In the genomic region with DNA sequence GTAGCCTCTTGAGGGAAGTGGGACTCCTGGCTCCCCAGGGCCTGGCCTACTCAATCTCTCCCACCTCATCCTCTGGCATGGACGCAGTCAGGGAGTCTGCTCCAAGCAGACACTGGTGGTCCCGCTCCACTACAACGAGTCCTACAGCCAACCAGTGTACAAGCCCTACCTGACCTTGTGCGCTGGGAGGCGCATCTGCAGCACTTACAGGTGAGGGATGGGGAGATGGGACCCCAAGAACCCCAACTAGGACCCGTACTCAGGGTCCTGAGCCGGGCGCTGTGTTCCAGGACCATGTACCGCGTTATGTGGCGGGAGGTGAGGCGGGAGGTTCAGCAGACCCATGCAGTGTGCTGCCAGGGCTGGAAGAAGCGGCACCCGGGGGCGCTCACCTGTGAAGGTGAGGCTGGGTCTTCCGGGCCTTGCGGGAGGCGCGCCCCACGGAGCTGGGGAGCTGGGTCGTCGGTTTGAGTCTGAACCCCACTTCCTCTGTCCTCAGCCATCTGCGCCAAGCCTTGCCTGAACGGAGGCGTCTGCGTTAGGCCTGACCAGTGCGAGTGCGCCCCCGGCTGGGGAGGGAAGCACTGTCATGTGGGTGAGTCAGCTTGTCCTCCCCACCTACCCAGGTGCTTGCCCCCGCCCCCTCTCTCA, we compare ENCODE assay signal across 18 cellular contexts. TPM values are rescaled to one million over a fixed set of nuclear protein-coding genes. Genes with fewer than 3 reads are reported as not detected.
A peak's percentile ranks its signal among the peaks of the same experiment; 100 is the strongest.
DNase-seq lines count a peak whose midpoint lies in the region; ATAC-seq and TF ChIP-seq lines count a peak whose summit lies in the region.
"Had no signal": no experiment of that assay in that cellular context is flagged by ENCODE, and none has a peak within 500 bp of the region (broad histone marks: within the 10 kb centered on the region; RNA-seq: fewer than 3 reads in every experiment).

No MANE protein-coding gene starts in this region.

- H3K18ac ChIP-seq in IMR-90 (ENCODE audit: low read depth, low read length) = no peak overlapping the region
- H3K18ac ChIP-seq in neuronal stem cell (ENCODE audit: low read length) = peak overlapping the region; percentile 48

- no peaks in the 10 kb centered on the region for H3K9me3 ChIP-seq in DND-41 (ENCODE audit: insufficient read depth, low read length, severe bottlenecking)
- H3K9me3 ChIP-seq in IMR-90 (ENCODE audit: control insufficient read depth, insufficient read depth, low read length) = no peaks in the 10 kb centered on the region
- no peaks in the 10 kb centered on the region for H3K9me3 ChIP-seq in endodermal cell (ENCODE audit: control insufficient read depth, low read length)
- H3K9me3 ChIP-seq in neuronal stem cell (replicated peaks in 1 of 2; ENCODE audit: control insufficient read depth in 2 of 2, insufficient read depth in 1 of 2, low read depth in 1 of 2, low read length in 2 of 2) = no peaks in the 10 kb centered on the region
- H3K9me3 ChIP-seq in CD8-positive, alpha-beta T cell (ENCODE audit: low read length) = no peaks in the 10 kb centered on the region
- H3K9me3 ChIP-seq: left ventricle myocardium inferior, psoas muscle had no signal

- no peaks in the 10 kb centered on the region for H3K4me1 ChIP-seq in DND-41 (ENCODE audit: insufficient read depth, low read length)
- H3K4me1 ChIP-seq in IMR-90 (ENCODE audit: control insufficient read depth, insufficient read depth, low read length) = peaks cover 3% of the 10 kb centered on the region; the same call in 1 of the 2 replicates
- H3K4me1 ChIP-seq in endodermal cell (ENCODE audit: control insufficient read depth, insufficient read depth, low read length) = peaks cover 26% of the 10 kb centered on the region
- H3K4me1 ChIP-seq in neuronal stem cell (ENCODE audit: control insufficient read depth in 2 of 2, insufficient read depth in 1 of 2, low read depth in 1 of 2, low read length in 2 of 2) = peaks cover 0 to 32% of the 10 kb centered on the region in 2 donors
- no peaks in the 10 kb centered on the region for H3K4me1 ChIP-seq in CD8-positive, alpha-beta T cell (ENCODE audit: insufficient read depth, low read length)
- H3K4me1 ChIP-seq: psoas muscle had no signal

- H2BK15ac ChIP-seq in IMR-90 (ENCODE audit: low read depth, low read length) (no peak overlapping the region), neuronal stem cell (ENCODE audit: low read length) (peak overlapping the region; percentile 23)

- peak; percentile 17; the same call in 1 of the 2 replicates for TF ChIP-seq RAD21 in IMR-90 (IDR thresholded peaks at IDR 0.05; ENCODE audit: low read length)

- H2BK5ac ChIP-seq in IMR-90 (ENCODE audit: low read depth, low read length, poor library complexity, severe bottlenecking) (no peak overlapping the region), neuronal stem cell (ENCODE audit: low read length) (no peak overlapping the region)

- H3K4me3 ChIP-seq in DND-41 (ENCODE audit: low read depth in 1 of 2, low read length in 2 of 2) (no peak overlapping the region), IMR-90 (ENCODE audit: insufficient read depth, low read depth, low read length) (no peak overlapping the region), endodermal cell (ENCODE audit: low read length) (no peak overlapping the region), neuronal stem cell (ENCODE audit: low read length in 2 of 2) (no peak overlapping the region)
- no peak overlapping the region for H3K4me3 ChIP-seq in CD8-positive, alpha-beta T cell (ENCODE audit: low read depth, low read length)
- H3K4me3 ChIP-seq: left ventricle myocardium inferior, psoas muscle had no signal

- H3K4ac ChIP-seq in IMR-90 (ENCODE audit: low read depth, low read length) (no peak overlapping the region), neuronal stem cell (ENCODE audit: low read length) (no peak overlapping the region)

- H2BK12ac ChIP-seq in neuronal stem cell (ENCODE audit: low read length) = no peak overlapping the region

- 90% methylated on average over 10 of the region's 30 CpGs; no CpG with 5 or more reads in 1 of the 2 experiments for WGBS in IMR-90 (ENCODE audit: extremely low coverage in 2 of 2, insufficient read length in 1 of 2), 2 experiments
- 93 to 94% methylated on average over 14 to 30 of the region's 30 CpGs for WGBS in endodermal cell (ENCODE audit: insufficient coverage in 1 of 2, insufficient read length in 1 of 2), 2 experiments
- no CpG with 5 or more reads among the region's 30 CpGs for WGBS in neuronal stem cell (ENCODE audit: extremely low coverage in 2 of 2, insufficient read length in 2 of 2, insufficient replicate concordance in 1 of 2), 2 donors

- no peak overlapping the region for H4K5ac ChIP-seq in IMR-90 (ENCODE audit: low read depth, low read length)

- H4K8ac ChIP-seq in IMR-90 (ENCODE audit: low read depth in 2 of 2, low read length in 2 of 2) (no peak overlapping the region), neuronal stem cell (ENCODE audit: low read depth, low read length) (no peak overlapping the region)

- peaks cover 45% of the 10 kb centered on the region for H3K4me1 Mint-ChIP-seq in endodermal cell
- H3K4me1 Mint-ChIP-seq in activated T-cell treated with anti-CD3 and anti-CD28 coated beads, Interleukin-2, amount 50 U/mL, for 4 hours (ENCODE audit: low read depth) = no peaks in the 10 kb centered on the region
- H3K4me1 Mint-ChIP-seq in CD8-positive, alpha-beta T cell (ENCODE audit: low read depth) = peaks cover 9% of the 10 kb centered on the region

- H3K14ac ChIP-seq in IMR-90 (replicated peaks; ENCODE audit: low read depth, low read length) = no peak overlapping the region
- no peak overlapping the region for H3K14ac ChIP-seq in neuronal stem cell (ENCODE audit: low read length)

- peak overlapping the region; percentile 96 for H3K27ac Mint-ChIP-seq in endodermal cell
- H3K27ac Mint-ChIP-seq in CD8-positive, alpha-beta T cell = no peak overlapping the region
- H3K27ac Mint-ChIP-seq: stimulated activated naive CD8-positive, alpha-beta T cell treated with anti-CD3 and anti-CD28 coated beads, Interleukin-15, Interleukin-2, amounts not matched to agents 100 ng/mL and 50 ng/mL, for 24 hours had no signal

- peaks cover 9% of the 10 kb centered on the region for H3K9me1 ChIP-seq in IMR-90 (ENCODE audit: insufficient read depth, low read length)

- peak overlapping the region; percentile 72 for H2AK9ac ChIP-seq in IMR-90 (replicated peaks; ENCODE audit: low read depth, low read length, poor library complexity)

- H2BK20ac ChIP-seq in IMR-90 (ENCODE audit: low read depth, low read length) = no peak overlapping the region

- H2AFZ ChIP-seq in DND-41 (ENCODE audit: low read depth, low read length) (no peak overlapping the region), IMR-90 (replicated peaks; ENCODE audit: low read length, poor library complexity) (peak overlapping the region; percentile 61), neuronal stem cell (ENCODE audit: low read length) (no peak overlapping the region)

- no peak overlapping the region for H2BK120ac ChIP-seq in IMR-90 (ENCODE audit: low read depth, low read length)
- H2BK120ac ChIP-seq in neuronal stem cell (ENCODE audit: low read depth, low read length) = peak overlapping the region; percentile 22

- no TSS peak for BruUV-seq in IMR-90 (replicated peaks; lab: Mats Ljungman, UMichigan)

- CTCF ChIA-PET in IMR-90 (lab: Yijun Ruan, JAX) = no interaction called here
- CTCF ChIA-PET in CD8-positive, alpha-beta T cell (lab: Charles Lee) = interaction anchor here (1.5 kb wide), 1 partner anchor 12 kb away, joined by 3 read pairs; no protein-coding TSS in a partner anchor

- H3K27ac ChIP-seq in DND-41 (ENCODE audit: low read length) = no peak overlapping the region; the same call in 1 of the 2 replicates
- H3K27ac ChIP-seq in IMR-90 (ENCODE audit: insufficient read depth, low read length) = no peak overlapping the region
- peak overlapping the region; percentile 50 for H3K27ac ChIP-seq in endodermal cell (ENCODE audit: low read depth, low read length)
- H3K27ac ChIP-seq in neuronal stem cell (replicated peaks; ENCODE audit: low read length) = peak overlapping the region; percentile 25
- no peak overlapping the region for H3K27ac ChIP-seq in CD8-positive, alpha-beta T cell (ENCODE audit: low read depth, low read length)
- H3K27ac ChIP-seq: left ventricle myocardium inferior, psoas muscle had no signal

- peaks cover 79% of the 10 kb centered on the region for H3K36me3 Mint-ChIP-seq in endodermal cell (ENCODE audit: low read depth)
- peaks cover 19% of the 10 kb centered on the region for H3K36me3 Mint-ChIP-seq in activated T-cell treated with anti-CD3 and anti-CD28 coated beads, Interleukin-2, amount 50 U/mL, for 4 hours (ENCODE audit: insufficient read depth)
- H3K36me3 Mint-ChIP-seq in CD8-positive, alpha-beta T cell = peaks cover 66% of the 10 kb centered on the region

- no peak overlapping the region for H2AK5ac ChIP-seq in IMR-90 (ENCODE audit: low read depth, low read length)
- H2AK5ac ChIP-seq in neuronal stem cell (ENCODE audit: low read depth, low read length) = peak overlapping the region; percentile 76

- H3K56ac ChIP-seq in IMR-90 (ENCODE audit: extremely low read depth, insufficient read depth, low read length) = no peak overlapping the region

- peak; percentile 24 for DNase-seq in DND-41
- no peak for DNase-seq in IMR-90
- DNase-seq in endodermal cell = peak; percentile 91
- no peak for DNase-seq in neuronal stem cell (ENCODE audit: low spot score)
- DNase-seq in pons (ENCODE audit: low spot score) = no peak
- no peak for DNase-seq in activated T-cell treated with anti-CD3 and anti-CD28 coated beads, Interleukin-2, amount 50 U/mL, for 4 hours
- no peak for DNase-seq in CD8-positive, alpha-beta T cell
- DNase-seq in NCI-H1092 treated with DMSO at 0.1 percent for 48 hours (lab: John Stamatoyannopoulos, UW) = no peak
- DNase-seq: activated effector memory CD4-positive, alpha-beta T cell treated with anti-CD3 and anti-CD28 coated beads, Interleukin-2, amount 50 U/mL, for 16 hours; hypothalamus; left ventricle myocardium inferior; MM.1S; NCI-H2081; NCI-H774; psoas muscle; T-helper 2 cell had no signal

- H3K27me3 ChIP-seq in DND-41 (ENCODE audit: insufficient read depth, low read length, poor library complexity) (no peaks in the 10 kb centered on the region), IMR-90 (ENCODE audit: control insufficient read depth, insufficient read depth, low read length) (no peaks in the 10 kb centered on the region), endodermal cell (ENCODE audit: control insufficient read depth, insufficient read depth, low read length, poor library complexity, severe bottlenecking) (no peaks in the 10 kb centered on the region), neuronal stem cell (ENCODE audit: control insufficient read depth in 3 of 3, insufficient read depth in 3 of 3, low read depth in 1 of 3, low read length in 3 of 3) (no peaks in the 10 kb centered on the region)
- H3K27me3 ChIP-seq in CD8-positive, alpha-beta T cell (ENCODE audit: insufficient read depth, low read length) = no peaks in the 10 kb centered on the region

- H4K91ac ChIP-seq in IMR-90 (ENCODE audit: insufficient read depth, low read depth, low read length) (no peak overlapping the region), neuronal stem cell (ENCODE audit: low read depth, low read length, poor library complexity) (no peak overlapping the region)

- TF ChIP-seq CTCF in DND-41 (IDR thresholded peaks at IDR 0.05; ENCODE audit: borderline replicate concordance, extremely low read depth, low read length, poor library complexity, severe bottlenecking) = no peak
- 0 out of 2 replicates have a peak, but pooled peaks have one; percentile 7 for TF ChIP-seq CTCF in IMR-90 (conservative IDR thresholded peaks at IDR 0.05; ENCODE audit: low read depth, low read length)
- TF ChIP-seq CTCF in endodermal cell (conservative IDR thresholded peaks at IDR 0.05) = peak; percentile 53
- TF ChIP-seq CTCF in CD8-positive, alpha-beta T cell (IDR thresholded peaks at IDR 0.05) = no peak

- no peaks in the 10 kb centered on the region for H4K20me1 ChIP-seq in DND-41 (ENCODE audit: insufficient read depth, low read length)
- no peaks in the 10 kb centered on the region for H4K20me1 ChIP-seq in IMR-90 (ENCODE audit: insufficient read depth, low read length)

- dilution Hi-C loops in IMR-90 (cut with HindIII; ENCODE audit: low sequenced_read_pairs, unreplicated experiment) = no loop called here

- H3K4me3 Mint-ChIP-seq in endodermal cell = no peak overlapping the region
- no peak overlapping the region for H3K4me3 Mint-ChIP-seq in activated T-cell treated with anti-CD3 and anti-CD28 coated beads, Interleukin-2, amount 50 U/mL, for 4 hours
- H3K4me3 Mint-ChIP-seq in CD8-positive, alpha-beta T cell = no peak overlapping the region
- H3K4me3 Mint-ChIP-seq: stimulated activated naive CD8-positive, alpha-beta T cell treated with anti-CD3 and anti-CD28 coated beads, Interleukin-15, Interleukin-2, amounts not matched to agents 100 ng/mL and 50 ng/mL, for 24 hours had no signal

- no peak overlapping the region for H3K23ac ChIP-seq in IMR-90 (ENCODE audit: low read depth, low read length)
- peak overlapping the region; percentile 67 for H3K23ac ChIP-seq in neuronal stem cell (ENCODE audit: low read depth, low read length, poor library complexity)

- no peaks in the 10 kb centered on the region for H3K9me3 Mint-ChIP-seq in endodermal cell
- H3K9me3 Mint-ChIP-seq in activated T-cell treated with anti-CD3 and anti-CD28 coated beads, Interleukin-2, amount 50 U/mL, for 4 hours = no peaks in the 10 kb centered on the region
- no peaks in the 10 kb centered on the region for H3K9me3 Mint-ChIP-seq in CD8-positive, alpha-beta T cell
- H3K9me3 Mint-ChIP-seq: stimulated activated naive CD8-positive, alpha-beta T cell treated with anti-CD3 and anti-CD28 coated beads, Interleukin-15, Interleukin-2, amounts not matched to agents 100 ng/mL and 50 ng/mL, for 24 hours had no signal

- intact Hi-C loops in IMR-90 (cut with micrococcal nuclease) = no loop called here
- intact Hi-C loops in CD8-positive, alpha-beta T cell (cut with DNase I, micrococcal nuclease) = no loop called here

- POLR2A ChIA-PET in IMR-90 (lab: Charles Lee; ENCODE audit: unreplicated experiment) = no interaction called here
- POLR2A ChIA-PET in CD8-positive, alpha-beta T cell (lab: Charles Lee) = no interaction called here

- H3K79me1 ChIP-seq in IMR-90 (ENCODE audit: low read depth in 1 of 2, low read length in 2 of 2) (peaks cover 0 to 18% of the 10 kb centered on the region in 2 experiments; a peak in 2 of 4 replicates), neuronal stem cell (ENCODE audit: low read depth, low read length) (peaks cover 7% of the 10 kb centered on the region)

- in situ Hi-C loops in IMR-90 (cut with MboI; ENCODE audit: low sequenced_read_pairs) = no loop called here

- H3K79me2 ChIP-seq in DND-41 (ENCODE audit: insufficient read depth, low read length) = no peaks in the 10 kb centered on the region

- H3K27me3 Mint-ChIP-seq in endodermal cell (ENCODE audit: insufficient read depth) = no peaks in the 10 kb centered on the region
- H3K27me3 Mint-ChIP-seq in activated T-cell treated with anti-CD3 and anti-CD28 coated beads, Interleukin-2, amount 50 U/mL, for 4 hours (ENCODE audit: low read depth) = no peaks in the 10 kb centered on the region
- no peaks in the 10 kb centered on the region for H3K27me3 Mint-ChIP-seq in CD8-positive, alpha-beta T cell (ENCODE audit: low read depth)
- H3K27me3 Mint-ChIP-seq: stimulated activated naive CD8-positive, alpha-beta T cell treated with anti-CD3 and anti-CD28 coated beads, Interleukin-15, Interleukin-2, amounts not matched to agents 100 ng/mL and 50 ng/mL, for 24 hours had no signal

- no peak for TF ChIP-seq POLR2A in IMR-90 (IDR thresholded peaks at IDR 0.05; ENCODE audit: low read depth, low read length)

- ATAC-seq in DND-41 (ENCODE audit: insufficient read depth, low read depth) (no peak; the same call in 2 of the 3 replicates), IMR-90 (ENCODE audit: low read depth) (no peak)
- ATAC-seq in activated T-cell treated with anti-CD3 and anti-CD28 coated beads, Interleukin-2, amount 50 U/mL, for 4 hours = no peak
- ATAC-seq in CD8-positive, alpha-beta T cell = no peak

- H3K36me3 ChIP-seq in DND-41 (ENCODE audit: insufficient read depth, low read length) (peaks cover 61% of the 10 kb centered on the region), IMR-90 (ENCODE audit: control insufficient read depth, insufficient read depth, low read length) (peaks cover 63% of the 10 kb centered on the region), endodermal cell (ENCODE audit: control insufficient read depth, insufficient read depth, low read length) (peaks cover 76% of the 10 kb centered on the region), neuronal stem cell (replicated peaks in 1 of 2; ENCODE audit: control insufficient read depth in 2 of 2, insufficient read depth in 2 of 2, low read length in 2 of 2) (peaks cover 41 to 83% of the 10 kb centered on the region in 2 donors)
- H3K36me3 ChIP-seq in CD8-positive, alpha-beta T cell (ENCODE audit: insufficient read depth, low read length) = peaks cover 17% of the 10 kb centered on the region

- H3K9ac ChIP-seq in DND-41 (ENCODE audit: low read depth, low read length) (no peak overlapping the region), IMR-90 (ENCODE audit: low read depth, low read length) (no peak overlapping the region), endodermal cell (ENCODE audit: extremely low read depth, low read length, poor library complexity, severe bottlenecking) (no peak overlapping the region), neuronal stem cell (ENCODE audit: low read depth, low read length, poor library complexity) (no peak overlapping the region)

- no peak overlapping the region for H3K4me2 ChIP-seq in DND-41 (ENCODE audit: insufficient read depth, low read length)
- H3K4me2 ChIP-seq in IMR-90 (ENCODE audit: low read depth, low read length) = no peak overlapping the region
- no peak overlapping the region for H3K4me2 ChIP-seq in neuronal stem cell (ENCODE audit: insufficient read depth, low read length, poor library complexity, severe bottlenecking)

RNA-seq across cellular contexts. Expression of gene EGFL8, which starts 2.1 kb away (rescaled TPM):
- total RNA-seq in IMR-90 (2012; rRNA removed) (0.18 and 0.28 TPM in 2 replicates), endodermal cell (10 to 100 TPM; 27.9 to 39.6 TPM)
- 4.7 and 5.7 TPM in 2 replicates for polyA plus RNA-seq in IMR-90 (2012; rRNA removed)
- 0.71 and 1.8 TPM in 2 replicates for polyA plus RNA-seq in IMR-90 (2012; cell fraction: cytosol; rRNA removed)
- 69.1 and 72.4 TPM in 2 replicates for polyA plus RNA-seq in IMR-90 (2012; cell fraction: nucleus; rRNA removed; ENCODE audit: low replicate concordance)
- polyA plus RNA-seq in endodermal cell (2013, experiment 1 of 2) = 38.0 TPM
- polyA plus RNA-seq in endodermal cell (2013, experiment 2 of 2) = 33.1 TPM
- 31.8 TPM for polyA plus RNA-seq in neuronal stem cell (2013, experiment 1 of 2)
- 34.2 TPM for polyA plus RNA-seq in neuronal stem cell (2013, experiment 2 of 2)
- total RNA-seq in activated T-cell treated with anti-CD3 and anti-CD28 coated beads, Interleukin-2, amount 50 U/mL, for 4 hours = 1 to 10 TPM; 6.4 to 9.6 (median 9.1) TPM
- total RNA-seq in CD8-positive, alpha-beta T cell = 10 to 100 TPM; 17.4 to 18.1 TPM

RNA-seq across cellular contexts. Expression of gene AGPAT1, which starts 9.3 kb away (rescaled TPM):
- total RNA-seq in IMR-90 (2012; rRNA removed) (27.2 TPM in 2 replicates), endodermal cell (100 to 1,000 TPM; 124 to 147 TPM)
- polyA plus RNA-seq in IMR-90 (2012; rRNA removed) = 116 and 126 TPM in 2 replicates
- polyA plus RNA-seq in IMR-90 (2012; cell fraction: cytosol; rRNA removed) = 104 and 146 TPM in 2 replicates
- polyA plus RNA-seq in IMR-90 (2012; cell fraction: nucleus; rRNA removed; ENCODE audit: low replicate concordance) = 76.1 and 123 TPM in 2 replicates
- 126 TPM for polyA plus RNA-seq in endodermal cell (2013, experiment 1 of 2)
- 113 TPM for polyA plus RNA-seq in endodermal cell (2013, experiment 2 of 2)
- 110 TPM for polyA plus RNA-seq in neuronal stem cell (2013, experiment 1 of 2)
- polyA plus RNA-seq in neuronal stem cell (2013, experiment 2 of 2) = 106 TPM
- 10 to 100 TPM; 27.3 to 28.2 (median 28.1) TPM for total RNA-seq in activated T-cell treated with anti-CD3 and anti-CD28 coated beads, Interleukin-2, amount 50 U/mL, for 4 hours
- total RNA-seq in CD8-positive, alpha-beta T cell = 10 to 100 TPM; 12.4 to 13.7 TPM

RNA-seq across cellular contexts. Expression of gene RNF5, which starts 11.7 kb away (rescaled TPM):
- total RNA-seq in IMR-90 (2012; rRNA removed) (18.8 and 28.1 TPM in 2 replicates), endodermal cell (10 to 100 TPM; 68.0 to 71.3 TPM)
- polyA plus RNA-seq in IMR-90 (2012; rRNA removed) = 34.1 and 41.4 TPM in 2 replicates
- polyA plus RNA-seq in IMR-90 (2012; cell fraction: cytosol; rRNA removed) = 33.4 and 41.0 TPM in 2 replicates
- 16.1 and 29.7 TPM in 2 replicates for polyA plus RNA-seq in IMR-90 (2012; cell fraction: nucleus; rRNA removed; ENCODE audit: low replicate concordance)
- polyA plus RNA-seq in endodermal cell (2013, experiment 1 of 2) = 114 TPM
- 109 TPM for polyA plus RNA-seq in endodermal cell (2013, experiment 2 of 2)
- polyA plus RNA-seq in neuronal stem cell (2013, experiment 1 of 2) = 152 TPM
- 145 TPM for polyA plus RNA-seq in neuronal stem cell (2013, experiment 2 of 2)
- 10 to 100 TPM; 40.1 to 49.6 (median 47.1) TPM for total RNA-seq in activated T-cell treated with anti-CD3 and anti-CD28 coated beads, Interleukin-2, amount 50 U/mL, for 4 hours
- total RNA-seq in CD8-positive, alpha-beta T cell = 10 to 100 TPM in 1 of 2 experiments, 1 to 10 TPM in 1; 10.0 to 11.5 TPM

RNA-seq across cellular contexts. Expression of gene PPT2, which starts 12.6 kb away (rescaled TPM):
- total RNA-seq in IMR-90 (2012; rRNA removed) (2.2 and 3.2 TPM in 2 replicates), endodermal cell (10 to 100 TPM; 51.1 to 65.3 TPM)
- 16.2 and 18.7 TPM in 2 replicates for polyA plus RNA-seq in IMR-90 (2012; rRNA removed)
- 12.7 and 14.1 TPM in 2 replicates for polyA plus RNA-seq in IMR-90 (2012; cell fraction: cytosol; rRNA removed)
- polyA plus RNA-seq in IMR-90 (2012; cell fraction: nucleus; rRNA removed; ENCODE audit: low replicate concordance) = 40.2 and 46.8 TPM in 2 replicates
- polyA plus RNA-seq in endodermal cell (2013, experiment 1 of 2) = 39.5 TPM
- polyA plus RNA-seq in endodermal cell (2013, experiment 2 of 2) = 33.9 TPM
- 32.3 TPM for polyA plus RNA-seq in neuronal stem cell (2013, experiment 1 of 2)
- 31.7 TPM for polyA plus RNA-seq in neuronal stem cell (2013, experiment 2 of 2)
- total RNA-seq in activated T-cell treated with anti-CD3 and anti-CD28 coated beads, Interleukin-2, amount 50 U/mL, for 4 hours = 10 to 100 TPM; 18.7 to 27.0 (median 20.2) TPM
- total RNA-seq in CD8-positive, alpha-beta T cell = 10 to 100 TPM; 11.1 to 25.5 TPM

RNA-seq across cellular contexts. Expression of gene PRRT1, which starts 14.8 kb away (rescaled TPM):
- not detected in 2 replicates for total RNA-seq in IMR-90 (2012; rRNA removed)
- polyA plus RNA-seq in IMR-90 (2012; rRNA removed) = 0.87 and 0.99 TPM in 2 replicates
- polyA plus RNA-seq in IMR-90 (2012; cell fraction: cytosol; rRNA removed) = 0.55 and 1.3 TPM in 2 replicates
- polyA plus RNA-seq in IMR-90 (2012; cell fraction: nucleus; rRNA removed; ENCODE audit: low replicate concordance) = 3.9 and 5.7 TPM in 2 replicates
- total RNA-seq in endodermal cell = 1 to 10 TPM; 2.0 to 3.0 TPM
- polyA plus RNA-seq in endodermal cell (2013, experiment 1 of 2) = 5.9 TPM
- polyA plus RNA-seq in endodermal cell (2013, experiment 2 of 2) = 5.8 TPM
- 6.4 TPM for polyA plus RNA-seq in neuronal stem cell (2013, experiment 1 of 2)
- 6.2 TPM for polyA plus RNA-seq in neuronal stem cell (2013, experiment 2 of 2)
- under 1 TPM; 0.37 to 0.51 (median 0.38) TPM for total RNA-seq in activated T-cell treated with anti-CD3 and anti-CD28 coated beads, Interleukin-2, amount 50 U/mL, for 4 hours
- 1 to 10 TPM; 3.1 to 3.8 TPM for total RNA-seq in CD8-positive, alpha-beta T cell
- total RNA-seq: HT-29 had no signal

Comparison
In these comparisons a context has a peak if more than half of its experiments do, and no peak if none do; other contexts are left out.
1. DNase-seq: peak in DND-41 (single experiment) and endodermal cell (single experiment); none in IMR-90 (single experiment), neuronal stem cell (single experiment), pons (single experiment), activated T-cell treated with anti-CD3 and anti-CD28 coated beads, Interleukin-2, amount 50 U/mL, for 4 hours (single experiment), CD8-positive, alpha-beta T cell (0 of 7) and NCI-H1092 treated with DMSO at 0.1 percent for 48 hours (single experiment).
2. H3K27ac ChIP-seq: peak in endodermal cell (single experiment) and neuronal stem cell (single experiment); none in DND-41 (single experiment), IMR-90 (single experiment) and CD8-positive, alpha-beta T cell (single experiment).
3. CTCF ChIP-seq: peak in IMR-90 (single experiment) and endodermal cell (single experiment); none in DND-41 (single experiment) and CD8-positive, alpha-beta T cell (single experiment).